8 cellular contexts compared by ENCODE assay signal in genomic region chr3:129383292-129383860, GRCh38. TPM values are rescaled to one million over a fixed set of nuclear protein-coding genes. Genes with fewer than 3 reads are reported as not detected.
DNase-seq lines count a peak whose midpoint lies in the region; ATAC-seq and TF ChIP-seq lines count a peak whose summit lies in the region.

No MANE protein-coding gene starts in this region.

- no peaks in the 10 kb centered on the region for H3K9me2 ChIP-seq in GM23248 (ENCODE audit: insufficient read depth)
- no peaks in the 10 kb centered on the region for H3K9me2 ChIP-seq in MM.1S (replicated peaks; ENCODE audit: insufficient read depth, low read length)

- H3F3A ChIP-seq in GM23248 (ENCODE audit: insufficient read depth) (0 out of 2 replicates have a peak, but pooled peaks cover 4% of the 10 kb centered on the region), MM.1S (ENCODE audit: insufficient read depth, low read length) (no peaks in the 10 kb centered on the region; the same call in 1 of the 2 replicates)

- ATAC-seq in left ventricle myocardium superior (peak; percentile 86), HG03439 (IDR thresholded peaks at IDR 0.05; ENCODE audit: unreplicated experiment) (no peak)

- H2AFZ ChIP-seq in GM23248 = no peak overlapping the region
- no peak overlapping the region for H2AFZ ChIP-seq in MM.1S (ENCODE audit: low read length)

- intact Hi-C loops in adrenal gland (cut with DNase I) = no loop called here
- intact Hi-C loops in left ventricle myocardium superior (cut with micrococcal nuclease) = loop anchor here (10.0 kb wide), 1 partner anchor 551 kb away; no protein-coding TSS in a partner anchor

- H3K4me3 ChIP-seq in GM23248 (no peak overlapping the region), MM.1S (ENCODE audit: low read length) (no peak overlapping the region), adrenal gland (no peak overlapping the region), retinal pigment epithelial cell (ENCODE audit: low read length) (no peak overlapping the region)

- H3K79me2 ChIP-seq in GM23248 (ENCODE audit: insufficient read depth) = no peaks in the 10 kb centered on the region
- H3K79me2 ChIP-seq in MM.1S (ENCODE audit: low read length) = no peaks in the 10 kb centered on the region

- TF ChIP-seq CTCF in MM.1S (IDR thresholded peaks at IDR 0.05; ENCODE audit: low read length) (peak; percentile 81), adrenal gland (IDR thresholded peaks at IDR 0.05) (peak; percentile 65 to 81 (median 70)), retinal pigment epithelial cell (conservative IDR thresholded peaks at IDR 0.05; ENCODE audit: low read depth, low read length) (peak; percentile 95)

- H3K27ac ChIP-seq in GM23248 = no peak overlapping the region
- no peak overlapping the region for H3K27ac ChIP-seq in MM.1S (ENCODE audit: low read length)
- no peak overlapping the region for H3K27ac ChIP-seq in adrenal gland

- no peak overlapping the region for H3K9ac ChIP-seq in GM23248
- H3K9ac ChIP-seq in MM.1S (ENCODE audit: low read length) = no peak overlapping the region

- H3K36me3 ChIP-seq in GM23248 (ENCODE audit: low read depth) = no peaks in the 10 kb centered on the region
- H3K36me3 ChIP-seq in MM.1S (replicated peaks; ENCODE audit: insufficient read depth, low read length) = no peaks in the 10 kb centered on the region
- peaks cover 0 to 6% of the 10 kb centered on the region in 2 donors for H3K36me3 ChIP-seq in adrenal gland (replicated peaks in 1 of 2)

- H3K4me1 ChIP-seq in GM23248 (ENCODE audit: insufficient read depth) (peaks cover 3% of the 10 kb centered on the region), MM.1S (ENCODE audit: low read length) (no peaks in the 10 kb centered on the region), adrenal gland (replicated peaks in 1 of 2) (peaks cover 0 to 7% of the 10 kb centered on the region in 2 donors)

- TF ChIP-seq POLR2A in adrenal gland (IDR thresholded peaks at IDR 0.05) = no peak

- H3K4me2 ChIP-seq in GM23248 (ENCODE audit: unreplicated experiment) = no peak overlapping the region
- no peak overlapping the region for H3K4me2 ChIP-seq in MM.1S (ENCODE audit: low read depth, low read length)

- DNase-seq in G401 (ENCODE audit: low spot score) = peak; percentile 82
- peak; percentile 82 for DNase-seq in GM23248
- DNase-seq in MM.1S = peak; percentile 52
- peak; percentile 78 for DNase-seq in SHP77 treated with DMSO at 0.1 percent for 48 hours (lab: John Stamatoyannopoulos, UW)
- DNase-seq in adrenal gland = peak; percentile 68 to 79 (median 73)
- peak; percentile 48 for DNase-seq in left ventricle myocardium superior
- no peak for DNase-seq in retinal pigment epithelial cell (ENCODE audit: low read depth)

- H3K9me3 ChIP-seq in GM23248 (ENCODE audit: low read depth) (no peaks in the 10 kb centered on the region), MM.1S (replicated peaks; ENCODE audit: insufficient read depth, low read length) (no peaks in the 10 kb centered on the region), adrenal gland (replicated peaks in 1 of 3) (no peaks in the 10 kb centered on the region)

- H3K27me3 ChIP-seq in GM23248 (replicated peaks; ENCODE audit: insufficient read depth) (no peaks in the 10 kb centered on the region), MM.1S (replicated peaks; ENCODE audit: insufficient read depth, low read length) (no peaks in the 10 kb centered on the region), adrenal gland (no peaks in the 10 kb centered on the region)

- WGBS in GM23248 (ENCODE audit: low coverage in 1 of 2, low lambda C conversion rate in 2 of 2, missing lambda C conversion rate in 2 of 2), 2 experiments = 24 to 36% methylated on average over 6 of the region's 6 CpGs
- 36 to 48% (median 40%) methylated on average over 5 to 6 of the region's 6 CpGs for WGBS in adrenal gland, 4 donors

- H4K20me1 ChIP-seq in GM23248 (ENCODE audit: insufficient read depth) = no peaks in the 10 kb centered on the region
- H4K20me1 ChIP-seq in MM.1S (ENCODE audit: insufficient read depth, low read length) = no peaks in the 10 kb centered on the region

- in situ Hi-C loops in G401 (cut with HindIII; ENCODE audit: low sequenced_read_pairs) (no loop called here), GM23248 (cut with MboI) (no loop called here)

RNA-seq across cellular contexts. Expression of gene EFCAB12, which starts 45.1 kb away (rescaled TPM):
- not detected in 2 replicates for total RNA-seq in G401 (2014; rRNA removed; shearing (Covaris generic))
- total RNA-seq in GM23248 (2014; rRNA removed; shearing (Covaris generic)) = not detected in 2 replicates
- not detected in 2 replicates for polyA plus RNA-seq in GM23248 (2016; fragmentation: Nextera tagmentation; extraction: Ambion mirVana)
- 1 to 10 TPM in 2 of 8 donors, under 1 TPM in 5, not detected in 1; 0.17 to 1.3 (median 0.41) TPM for total RNA-seq in adrenal gland
- polyA plus RNA-seq in adrenal gland = 1 to 10 TPM in 2 of 3 donors, under 1 TPM in 1; 0.37 to 3.9 (median 2.8) TPM
- not detected for total RNA-seq in left ventricle myocardium superior

RNA-seq across cellular contexts. Expression of gene MBD4, which starts 56.4 kb away (rescaled TPM):
- 14.0 and 18.9 TPM in 2 replicates for total RNA-seq in G401 (2014; rRNA removed; shearing (Covaris generic))
- total RNA-seq in GM23248 (2014; rRNA removed; shearing (Covaris generic)) = 27.2 and 49.8 TPM in 2 replicates
- 36.2 and 36.8 TPM in 2 replicates for polyA plus RNA-seq in GM23248 (2016; fragmentation: Nextera tagmentation; extraction: Ambion mirVana)
- total RNA-seq in adrenal gland = 10 to 100 TPM in 7 of 8 donors, 1 to 10 TPM in 1; 9.9 to 32.3 (median 25.4) TPM
- 10 to 100 TPM; 13.3 to 28.9 (median 13.4) TPM for polyA plus RNA-seq in adrenal gland
- total RNA-seq in left ventricle myocardium superior = 19.8 TPM

RNA-seq across cellular contexts. Expression of gene IFT122, which starts 56.6 kb away (rescaled TPM):
- total RNA-seq in G401 (2014; rRNA removed; shearing (Covaris generic)) = 14.6 and 19.9 TPM in 2 replicates
- 16.3 and 25.4 TPM in 2 replicates for total RNA-seq in GM23248 (2014; rRNA removed; shearing (Covaris generic))
- polyA plus RNA-seq in GM23248 (2016; fragmentation: Nextera tagmentation; extraction: Ambion mirVana) (13.5 and 16.1 TPM in 2 replicates), adrenal gland (10 to 100 TPM; 15.7 to 23.9 (median 23.3) TPM)
- total RNA-seq in adrenal gland (10 to 100 TPM; 18.2 to 38.4 (median 26.7) TPM), left ventricle myocardium superior (16.8 TPM)
